ENCODE assay signal across 9 cellular contexts in the genomic region with DNA sequence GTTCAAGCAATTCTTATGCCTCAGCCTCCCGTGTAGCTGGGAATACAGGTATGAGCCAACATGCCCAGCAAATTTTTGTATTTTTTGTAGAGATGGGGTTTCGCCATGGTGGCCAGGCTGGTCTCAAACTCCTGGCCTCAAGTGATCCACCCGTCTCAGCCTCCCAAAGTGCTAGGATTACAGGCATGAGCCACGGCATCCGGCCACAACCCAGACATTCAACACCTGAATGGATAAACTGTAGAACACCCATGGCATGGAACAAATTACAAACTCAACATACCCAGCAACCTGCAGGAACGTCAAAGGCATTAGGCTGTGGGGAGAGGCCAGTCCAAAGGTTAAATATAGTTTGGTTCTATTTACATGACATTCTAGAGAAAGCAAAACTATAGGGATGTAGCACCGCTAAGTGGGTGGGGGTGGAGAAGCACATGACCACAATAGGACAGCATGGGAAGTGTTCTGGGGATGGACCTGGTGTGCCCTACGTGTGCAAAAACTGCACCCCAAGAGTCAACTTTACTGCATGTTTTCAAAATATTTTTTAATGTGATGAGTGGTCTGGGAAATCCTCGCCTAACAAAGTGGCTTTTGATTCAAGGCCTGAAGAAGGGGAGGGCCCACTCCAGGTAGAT. TPM values are rescaled to one million over a fixed set of nuclear protein-coding genes. Genes with fewer than 3 reads are reported as not detected.
DNase-seq lines count a peak whose midpoint lies in the region; ATAC-seq and TF ChIP-seq lines count a peak whose summit lies in the region.
"Had no signal": no experiment of that assay in that cellular context is flagged by ENCODE, and none has a peak within 500 bp of the region (broad histone marks: within the 10 kb centered on the region; RNA-seq: fewer than 3 reads in every experiment).

No MANE protein-coding gene starts in this region.

- no peak for ATAC-seq in naive thymus-derived CD8-positive, alpha-beta T cell
- no peak for ATAC-seq in activated naive CD4-positive, alpha-beta T cell treated with anti-CD3 and anti-CD28 coated beads, Interleukin-2, amount 50 U/mL, for 72 hours
- ATAC-seq: activated CD4-positive, alpha-beta T cell treated with anti-CD3 and anti-CD28 coated beads for 36 hours had no signal

- TF ChIP-seq POLR2A in uterus (IDR thresholded peaks at IDR 0.05) = no peak

- no peaks in the 10 kb centered on the region for H3K9me3 Mint-ChIP-seq in IgD-negative memory B cell
- H3K9me3 Mint-ChIP-seq in dendritic cell treated with granulocyte-macrophage colony-stimulating factor and Interleukin-4, amounts not matched to agents 40 ng/mL and 50 ng/mL, for 4 days = no peaks in the 10 kb centered on the region
- H3K9me3 Mint-ChIP-seq in naive thymus-derived CD8-positive, alpha-beta T cell = no peaks in the 10 kb centered on the region
- no peaks in the 10 kb centered on the region for H3K9me3 Mint-ChIP-seq in activated naive CD4-positive, alpha-beta T cell treated with anti-CD3 and anti-CD28 coated beads, Interleukin-2, amount 50 U/mL, for 72 hours

- no peaks in the 10 kb centered on the region for H3K9me3 ChIP-seq in BLaER1
- H3K9me3 ChIP-seq in uterus = no peaks in the 10 kb centered on the region

- H3K27ac ChIP-seq in BLaER1 (peak overlapping the region; percentile 36; the same call in 1 of the 2 replicates), brain microvascular endothelial cell (no peak overlapping the region), uterus (peak overlapping the region in 1 of 2 donors; percentile 41)

- H3K27me3 ChIP-seq in BLaER1 (no peaks in the 10 kb centered on the region), brain microvascular endothelial cell (replicated peaks) (no peaks in the 10 kb centered on the region), uterus (no peaks in the 10 kb centered on the region)

- peak overlapping the region; percentile 85 to 96 (median 86) for H3K27ac Mint-ChIP-seq in IgD-negative memory B cell
- H3K27ac Mint-ChIP-seq in dendritic cell treated with granulocyte-macrophage colony-stimulating factor and Interleukin-4, amounts not matched to agents 40 ng/mL and 50 ng/mL, for 4 days = peak overlapping the region; percentile 93
- H3K27ac Mint-ChIP-seq in naive thymus-derived CD8-positive, alpha-beta T cell = peak overlapping the region in 9 of 10 donors; percentile 7 to 87 (median 61)
- no peak overlapping the region for H3K27ac Mint-ChIP-seq in activated naive CD4-positive, alpha-beta T cell treated with anti-CD3 and anti-CD28 coated beads, Interleukin-2, amount 50 U/mL, for 72 hours
- H3K27ac Mint-ChIP-seq: activated CD4-positive, alpha-beta T cell treated with anti-CD3 and anti-CD28 coated beads for 36 hours had no signal

- peak overlapping the region in 2 of 4 donors; percentile 21 to 42 for H3K4me3 Mint-ChIP-seq in IgD-negative memory B cell
- no peak overlapping the region for H3K4me3 Mint-ChIP-seq in dendritic cell treated with granulocyte-macrophage colony-stimulating factor and Interleukin-4, amounts not matched to agents 40 ng/mL and 50 ng/mL, for 4 days
- H3K4me3 Mint-ChIP-seq in naive thymus-derived CD8-positive, alpha-beta T cell = no peak overlapping the region
- H3K4me3 Mint-ChIP-seq: activated CD4-positive, alpha-beta T cell treated with anti-CD3 and anti-CD28 coated beads for 36 hours had no signal

- no peaks in the 10 kb centered on the region; the same call in 1 of the 2 replicates for H4K20me1 ChIP-seq in BLaER1

- in situ Hi-C loops in brain microvascular endothelial cell (cut with HindIII; ENCODE audit: low pct_ligation_motif_present, low sequenced_read_pairs) = no loop called here

- DNase-seq in naive thymus-derived CD8-positive, alpha-beta T cell = no peak
- no peak for DNase-seq in brain microvascular endothelial cell
- no peak for DNase-seq in mucosa of gallbladder (ENCODE audit: low spot score)
- no peak for DNase-seq in uterus
- DNase-seq in activated naive CD4-positive, alpha-beta T cell treated with anti-CD3 and anti-CD28 coated beads, Interleukin-2, amount 50 U/mL, for 72 hours (ENCODE audit: low spot score in 2 of 2) = no peak

- peaks cover 55% of the 10 kb centered on the region for H3K36me3 ChIP-seq in BLaER1
- H3K36me3 ChIP-seq in brain microvascular endothelial cell (replicated peaks) = peaks cover 15% of the 10 kb centered on the region
- no peaks in the 10 kb centered on the region for H3K36me3 ChIP-seq in uterus

- H3K4me1 Mint-ChIP-seq in IgD-negative memory B cell = peaks cover 34 to 44% (median 37%) of the 10 kb centered on the region in 3 donors
- peaks cover 73% of the 10 kb centered on the region for H3K4me1 Mint-ChIP-seq in dendritic cell treated with granulocyte-macrophage colony-stimulating factor and Interleukin-4, amounts not matched to agents 40 ng/mL and 50 ng/mL, for 4 days (ENCODE audit: low read depth)
- H3K4me1 Mint-ChIP-seq in naive thymus-derived CD8-positive, alpha-beta T cell = peaks cover 14 to 54% (median 45%) of the 10 kb centered on the region in 4 donors

- no peak overlapping the region for H3K4me3 ChIP-seq in BLaER1
- H3K4me3 ChIP-seq in brain microvascular endothelial cell (ENCODE audit: low read depth, low read length) = no peak overlapping the region
- H3K4me3 ChIP-seq in uterus = no peak overlapping the region

- POLR2A ChIA-PET in naive thymus-derived CD8-positive, alpha-beta T cell (lab: Charles Lee) = interaction anchor here (0.8 to 2.2 kb wide), 7 partner anchors 9 to 34 kb away, joined by 3 to 11 read pairs (median 4); partner anchors contain the start of gene DBNL

- H3K36me3 Mint-ChIP-seq in IgD-negative memory B cell = peaks cover 6% of the 10 kb centered on the region
- peaks cover 50% of the 10 kb centered on the region for H3K36me3 Mint-ChIP-seq in dendritic cell treated with granulocyte-macrophage colony-stimulating factor and Interleukin-4, amounts not matched to agents 40 ng/mL and 50 ng/mL, for 4 days (ENCODE audit: low read depth)
- peaks cover 0 to 40% (median 0%) of the 10 kb centered on the region in 3 donors for H3K36me3 Mint-ChIP-seq in naive thymus-derived CD8-positive, alpha-beta T cell
- H3K36me3 Mint-ChIP-seq in activated naive CD4-positive, alpha-beta T cell treated with anti-CD3 and anti-CD28 coated beads, Interleukin-2, amount 50 U/mL, for 72 hours = no peaks in the 10 kb centered on the region

- peak overlapping the region; percentile 90 for H3K4me2 ChIP-seq in BLaER1

- H3K4me1 ChIP-seq in BLaER1 (peaks cover 69% of the 10 kb centered on the region), uterus (peaks cover 0 to 7% of the 10 kb centered on the region in 2 donors)

- no peaks in the 10 kb centered on the region for H3K27me3 Mint-ChIP-seq in IgD-negative memory B cell
- H3K27me3 Mint-ChIP-seq in dendritic cell treated with granulocyte-macrophage colony-stimulating factor and Interleukin-4, amounts not matched to agents 40 ng/mL and 50 ng/mL, for 4 days = peaks cover 1% of the 10 kb centered on the region
- H3K27me3 Mint-ChIP-seq in naive thymus-derived CD8-positive, alpha-beta T cell = no peaks in the 10 kb centered on the region
- H3K27me3 Mint-ChIP-seq: activated CD4-positive, alpha-beta T cell treated with anti-CD3 and anti-CD28 coated beads for 36 hours had no signal

- no peak overlapping the region; the same call in 1 of the 2 replicates for H3K9ac ChIP-seq in BLaER1

- TF ChIP-seq CTCF in brain microvascular endothelial cell (IDR thresholded peaks at IDR 0.05; ENCODE audit: low read depth, low read length, missing control alignments) = no peak
- TF ChIP-seq CTCF in uterus (IDR thresholded peaks at IDR 0.05) = no peak

- intact Hi-C loops in dendritic cell treated with granulocyte-macrophage colony-stimulating factor and Interleukin-4, amounts not matched to agents 40 ng/mL and 50 ng/mL, for 4 days (cut with micrococcal nuclease) = loop anchor here (1.0 to 5.0 kb wide), 2 partner anchors 124 to 405 kb away; no protein-coding TSS in a partner anchor
- intact Hi-C loops in uterus (cut with DNase I; ENCODE audit: low total_unique reads) = no loop called here

RNA-seq across cellular contexts. Expression of gene PGAM2, which starts 6.5 kb away (rescaled TPM):
- polyA plus RNA-seq in IgD-negative memory B cell = not detected
- 1 to 10 TPM; 3.3 to 3.9 TPM for total RNA-seq in naive thymus-derived CD8-positive, alpha-beta T cell
- polyA plus RNA-seq in naive thymus-derived CD8-positive, alpha-beta T cell = not detected
- total RNA-seq in mucosa of gallbladder = 12.9 TPM
- total RNA-seq in uterus = 1 to 10 TPM in 1 of 4 donors, under 1 TPM in 1, not detected in 2; 0.76 to 1.4 TPM
- total RNA-seq in activated naive CD4-positive, alpha-beta T cell treated with anti-CD3 and anti-CD28 coated beads, Interleukin-2, amount 50 U/mL, for 72 hours = 1 to 10 TPM in 1 of 2 donors, under 1 TPM in 1; 0.64 to 1.0 TPM
- total RNA-seq: activated CD4-positive, alpha-beta T cell treated with anti-CD3 and anti-CD28 coated beads for 36 hours had no signal

RNA-seq across cellular contexts. Expression of gene POLM, which starts 10.5 kb away (rescaled TPM):
- 42.0 TPM for polyA plus RNA-seq in IgD-negative memory B cell
- total RNA-seq in naive thymus-derived CD8-positive, alpha-beta T cell = 100 to 1,000 TPM in 1 of 2 experiments, 10 to 100 TPM in 1; 96.4 to 106 TPM
- polyA plus RNA-seq in naive thymus-derived CD8-positive, alpha-beta T cell = 10 to 100 TPM; 11.1 to 24.8 (median 15.0) TPM
- total RNA-seq in mucosa of gallbladder (44.1 TPM), uterus (10 to 100 TPM; 10.6 to 33.6 (median 23.6) TPM)
- total RNA-seq in activated naive CD4-positive, alpha-beta T cell treated with anti-CD3 and anti-CD28 coated beads, Interleukin-2, amount 50 U/mL, for 72 hours = 10 to 100 TPM; 35.7 to 37.2 TPM

RNA-seq across cellular contexts. Expression of gene DBNL, which starts 27.3 kb away (rescaled TPM):
- 384 TPM for polyA plus RNA-seq in IgD-negative memory B cell
- total RNA-seq in naive thymus-derived CD8-positive, alpha-beta T cell = 100 to 1,000 TPM; 184 to 192 TPM
- 100 to 1,000 TPM; 180 to 222 (median 218) TPM for polyA plus RNA-seq in naive thymus-derived CD8-positive, alpha-beta T cell
- total RNA-seq in mucosa of gallbladder = 147 TPM
- total RNA-seq in uterus = 100 to 1,000 TPM in 1 of 4 donors, 10 to 100 TPM in 3; 71.5 to 113 (median 91.0) TPM
- 100 to 1,000 TPM in 1 of 2 donors, 10 to 100 TPM in 1; 75.3 to 123 TPM for total RNA-seq in activated naive CD4-positive, alpha-beta T cell treated with anti-CD3 and anti-CD28 coated beads, Interleukin-2, amount 50 U/mL, for 72 hours

RNA-seq across cellular contexts. Expression of gene AEBP1, which starts 32.3 kb away (rescaled TPM):
- polyA plus RNA-seq in IgD-negative memory B cell = 3.7 TPM
- total RNA-seq in naive thymus-derived CD8-positive, alpha-beta T cell = 10 to 100 TPM; 37.1 to 38.5 TPM
- 10 to 100 TPM in 1 of 3 donors, 1 to 10 TPM in 2; 2.4 to 10.4 (median 4.2) TPM for polyA plus RNA-seq in naive thymus-derived CD8-positive, alpha-beta T cell
- total RNA-seq in mucosa of gallbladder (107 TPM), uterus (100 to 1,000 TPM in 3 of 4 donors, 10 to 100 TPM in 1; 88.9 to 395 (median 303) TPM)
- 10 to 100 TPM; 14.6 to 26.9 TPM for total RNA-seq in activated naive CD4-positive, alpha-beta T cell treated with anti-CD3 and anti-CD28 coated beads, Interleukin-2, amount 50 U/mL, for 72 hours

RNA-seq across cellular contexts. Expression of gene POLD2, which starts 51.5 kb away (rescaled TPM):
- 88.5 TPM for polyA plus RNA-seq in IgD-negative memory B cell
- 10 to 100 TPM; 70.5 to 72.4 TPM for total RNA-seq in naive thymus-derived CD8-positive, alpha-beta T cell
- 100 to 1,000 TPM in 1 of 3 donors, 10 to 100 TPM in 2; 64.3 to 102 (median 89.4) TPM for polyA plus RNA-seq in naive thymus-derived CD8-positive, alpha-beta T cell
- total RNA-seq in mucosa of gallbladder (81.6 TPM), uterus (10 to 100 TPM; 12.9 to 73.3 (median 33.7) TPM)
- 100 to 1,000 TPM; 129 to 212 TPM for total RNA-seq in activated naive CD4-positive, alpha-beta T cell treated with anti-CD3 and anti-CD28 coated beads, Interleukin-2, amount 50 U/mL, for 72 hours

Comparison
In these comparisons a context has a peak if more than half of its experiments do, and no peak if none do; other contexts are left out.
1. H3K27ac Mint-ChIP-seq: peak in IgD-negative memory B cell (3 of 3), dendritic cell treated with granulocyte-macrophage colony-stimulating factor and Interleukin-4, amounts not matched to agents 40 ng/mL and 50 ng/mL, for 4 days (single experiment) and naive thymus-derived CD8-positive, alpha-beta T cell (9 of 10); none in activated naive CD4-positive, alpha-beta T cell treated with anti-CD3 and anti-CD28 coated beads, Interleukin-2, amount 50 U/mL, for 72 hours (0 of 2).